Comparison of ENCODE assay signal across 12 cellular contexts in genomic region chr2:232439758-232440135, GRCh38. TPM values are rescaled to one million over a fixed set of nuclear protein-coding genes. Genes with fewer than 3 reads are reported as not detected.
DNase-seq lines count a peak whose midpoint lies in the region; ATAC-seq, FAIRE-seq and TF ChIP-seq lines count a peak whose summit lies in the region.
"Had no signal": no experiment of that assay in that cellular context is flagged by ENCODE, and none has a peak within 500 bp of the region (broad histone marks: within the 10 kb centered on the region; RNA-seq: fewer than 3 reads in every experiment).

No MANE protein-coding gene starts in this region.

- H3K4me3 Mint-ChIP-seq in CD4-positive, alpha-beta T cell = no peak overlapping the region
- no peak overlapping the region for H3K4me3 Mint-ChIP-seq in nephron
- H3K4me3 Mint-ChIP-seq: activated T-helper 17 cell treated with anti-CD3 and anti-CD28 coated beads, Interleukin-2, amount 50 U/mL, for 72 hours had no signal

- TF ChIP-seq POLR2A in HCT116 (IDR thresholded peaks at IDR 0.05; ENCODE audit: borderline replicate concordance, extremely low read depth, insufficient read depth, insufficient read length) = no peak

- no peak overlapping the region for H3K27ac ChIP-seq in CD4-positive, alpha-beta T cell (ENCODE audit: low read depth, low read length)
- H3K27ac ChIP-seq in HCT116 (ENCODE audit: low read depth, low read length) = no peak overlapping the region
- no peak overlapping the region for H3K27ac ChIP-seq in coronary artery
- H3K27ac ChIP-seq: esophagus squamous epithelium, suprapubic skin had no signal

- H3K4me3 ChIP-seq in HCT116 (replicated peaks in 1 of 2; ENCODE audit: low read depth in 1 of 2, low read length in 2 of 2) = no peak overlapping the region
- no peak overlapping the region for H3K4me3 ChIP-seq in coronary artery
- H3K4me3 ChIP-seq: esophagus squamous epithelium, suprapubic skin had no signal

- TF ChIP-seq RAD21 in HCT116 (IDR thresholded peaks at IDR 0.05; ENCODE audit: low read depth) = no peak

- H3K9me3 Mint-ChIP-seq in CD4-positive, alpha-beta T cell = no peaks in the 10 kb centered on the region
- H3K9me3 Mint-ChIP-seq in nephron = no peaks in the 10 kb centered on the region
- H3K9me3 Mint-ChIP-seq: activated T-helper 17 cell treated with anti-CD3 and anti-CD28 coated beads, Interleukin-2, amount 50 U/mL, for 72 hours had no signal

- H3K4me2 ChIP-seq in HCT116 (ENCODE audit: low read length) = no peak overlapping the region

- no peaks in the 10 kb centered on the region for H3K9me3 ChIP-seq in CD4-positive, alpha-beta T cell (ENCODE audit: control insufficient read depth, low read length)
- no peaks in the 10 kb centered on the region for H3K9me3 ChIP-seq in HCT116 (ENCODE audit: control insufficient read depth in 1 of 2, insufficient read depth in 1 of 2, low read depth in 1 of 2, low read length in 2 of 2)
- H3K9me3 ChIP-seq: esophagus squamous epithelium, suprapubic skin had no signal

- H3K36me3 Mint-ChIP-seq in CD4-positive, alpha-beta T cell (ENCODE audit: low read depth) = no peaks in the 10 kb centered on the region
- H3K36me3 Mint-ChIP-seq in nephron (ENCODE audit: low read depth) = no peaks in the 10 kb centered on the region

- no peaks in the 10 kb centered on the region for H3K9me2 ChIP-seq in HCT116 (ENCODE audit: insufficient read depth)

- no peak for FAIRE-seq in RCC 7860 (lab: Jason Lieb, UNC)
- FAIRE-seq: bronchial epithelial cell had no signal

- no peak overlapping the region for H3K27ac Mint-ChIP-seq in CD4-positive, alpha-beta T cell
- no peak overlapping the region for H3K27ac Mint-ChIP-seq in nephron
- H3K27ac Mint-ChIP-seq: activated T-helper 17 cell treated with anti-CD3 and anti-CD28 coated beads, Interleukin-2, amount 50 U/mL, for 72 hours had no signal

- no peaks in the 10 kb centered on the region for H3K79me2 ChIP-seq in HCT116 (ENCODE audit: insufficient read depth, low read length)

- no peaks in the 10 kb centered on the region for H3K27me3 ChIP-seq in CD4-positive, alpha-beta T cell (ENCODE audit: control insufficient read depth, insufficient read depth, low read length)
- H3K27me3 ChIP-seq in HCT116 (ENCODE audit: insufficient read depth, low read length) = no peaks in the 10 kb centered on the region

- peaks cover 3% of the 10 kb centered on the region for H3K27me3 Mint-ChIP-seq in CD4-positive, alpha-beta T cell
- H3K27me3 Mint-ChIP-seq in nephron (ENCODE audit: low read depth) = peaks cover 39% of the 10 kb centered on the region
- H3K27me3 Mint-ChIP-seq: activated T-helper 17 cell treated with anti-CD3 and anti-CD28 coated beads, Interleukin-2, amount 50 U/mL, for 72 hours had no signal

- RAD21 ChIA-PET in HCT116 (lab: Charles Lee; ENCODE audit: low non-redundant PET in 1 of 2, low total read pairs in 2 of 2, uncharacterized antibody in 2 of 2, unreplicated experiment in 2 of 2) = interaction anchor here in 1 of 2 experiments (1.0 kb wide), 1 partner anchor 72 kb away, joined by 4 read pairs; no protein-coding TSS in a partner anchor

- POLR2A ChIA-PET in CD4-positive, alpha-beta T cell (lab: Charles Lee) = no interaction called here
- POLR2A ChIA-PET in HCT116 (lab: Charles Lee) = no interaction called here

- BruUV-seq in HCT116 (replicated peaks; lab: Mats Ljungman, UMichigan) = no TSS peak

- H4K20me1 ChIP-seq in HCT116 (ENCODE audit: insufficient read depth) = no peaks in the 10 kb centered on the region

- H2AFZ ChIP-seq in HCT116 (ENCODE audit: low read depth, low read length, poor library complexity, severe bottlenecking) = no peak overlapping the region

- H3K36me3 ChIP-seq in HCT116 (ENCODE audit: control insufficient read depth in 1 of 2, insufficient read depth in 2 of 2, low read length in 2 of 2) = no peaks in the 10 kb centered on the region
- H3K36me3 ChIP-seq: esophagus squamous epithelium, suprapubic skin had no signal

- H3K4me1 Mint-ChIP-seq in CD4-positive, alpha-beta T cell (ENCODE audit: low read depth) = no peaks in the 10 kb centered on the region
- no peaks in the 10 kb centered on the region for H3K4me1 Mint-ChIP-seq in nephron
- H3K4me1 Mint-ChIP-seq: activated T-helper 17 cell treated with anti-CD3 and anti-CD28 coated beads, Interleukin-2, amount 50 U/mL, for 72 hours had no signal

- no peak overlapping the region for H3K9ac ChIP-seq in HCT116 (ENCODE audit: low read length)

- no peak for ATAC-seq in CD4-positive, alpha-beta T cell (ENCODE audit: poor library complexity)
- peak; percentile 23 for ATAC-seq in HCT116

- intact Hi-C loops in CD4-positive, alpha-beta T cell (cut with DNase I, micrococcal nuclease) = loop anchor here (1.0 to 10.0 kb wide), 7 partner anchors 83 to 587 kb away; partner anchors contain the start of genes NPPC (in 1 of the 2) and PRSS56 (in 1 of the 2)
- intact Hi-C loops in HCT116 (cut with micrococcal nuclease) = loop anchor here (1.0 to 5.0 kb wide), 6 partner anchors 73 to 639 kb away; no protein-coding TSS in a partner anchor

- CTCF ChIA-PET in CD4-positive, alpha-beta T cell (lab: Charles Lee) = interaction anchor here (1.3 to 1.8 kb wide), 2 partner anchors 10 to 534 kb away, joined by 4 to 7 read pairs; no protein-coding TSS in a partner anchor
- CTCF ChIA-PET in HCT116 (lab: Charles Lee) = interaction anchor here (1.0 to 2.2 kb wide), 8 partner anchors 13 to 589 kb away, joined by 3 to 14 read pairs (median 6); no protein-coding TSS in a partner anchor

- peaks cover 0 to 12% of the 10 kb centered on the region in 2 experiments; a peak in 2 of 4 replicates for H3K4me1 ChIP-seq in HCT116 (ENCODE audit: control insufficient read depth in 1 of 2, insufficient read depth in 2 of 2, low read length in 2 of 2)
- H3K4me1 ChIP-seq: suprapubic skin had no signal

- no peak for DNase-seq in CD4-positive, alpha-beta T cell
- DNase-seq in HCT116 (ENCODE audit: low read depth, low spot score) (no peak), coronary artery (ENCODE audit: low spot score) (peak; percentile 38), RCC 7860 (ENCODE audit: low spot score) (no peak), NCI-H146 (lab: John Stamatoyannopoulos, UW) (no peak), GF-D8 (lab: John Stamatoyannopoulos, UW) (no peak), 8988T (no peak)
- DNase-seq: esophagus squamous epithelium had no signal

- TF ChIP-seq CTCF in CD4-positive, alpha-beta T cell (IDR thresholded peaks at IDR 0.05) = peak; percentile 58
- TF ChIP-seq CTCF in HCT116 (IDR thresholded peaks at IDR 0.05 in 2 of 3, conservative IDR thresholded peaks at IDR 0.05 in 1 of 3; ENCODE audit: borderline replicate concordance in 1 of 3, insufficient read depth in 1 of 3, low read depth in 2 of 3, low read length in 2 of 3) (peak in 2 of 3 experiments; percentile 23 to 34; a peak in 1 of 6 replicates), coronary artery (IDR thresholded peaks at IDR 0.05) (no peak), nephron (IDR thresholded peaks at IDR 0.05; ENCODE audit: unreplicated experiment in 3 of 3) (peak; percentile 31 to 36 (median 34))

TF ChIP-seq in HCT116, 20 proteins besides CTCF, POLR2A, EP300 and RAD21:
- TF ChIP-seq ATF3 (IDR thresholded peaks at IDR 0.05) (no peak), REST (IDR thresholded peaks at IDR 0.05; ENCODE audit: low read depth) (no peak), SIN3A (IDR thresholded peaks at IDR 0.05; ENCODE audit: low read depth) (no peak), POLR2AphosphoS5 (IDR thresholded peaks at IDR 0.05; ENCODE audit: low read depth, low read length) (no peak), EZH2 (IDR thresholded peaks at IDR 0.05) (no peak), ZNF274 (IDR thresholded peaks at IDR 0.05; ENCODE audit: low read depth, low read length) (no peak), ZFX (IDR thresholded peaks at IDR 0.05) (no peak), EGR1 (IDR thresholded peaks at IDR 0.05; ENCODE audit: low read depth) (no peak), CBX3 (IDR thresholded peaks at IDR 0.05; ENCODE audit: low read depth) (no peak), SP1 (IDR thresholded peaks at IDR 0.05; ENCODE audit: low read depth) (no peak)

RNA-seq across cellular contexts. Expression of gene ALPI, which starts 16.2 kb away (rescaled TPM):
- total RNA-seq in CD4-positive, alpha-beta T cell = not detected
- not detected for total RNA-seq in HCT116 (2021; ENCODE audit: unreplicated experiment)
- polyA plus RNA-seq in HCT116 (2012) = not detected in 2 replicates
- total RNA-seq: activated T-helper 17 cell treated with anti-CD3 and anti-CD28 coated beads, Interleukin-2, amount 50 U/mL, for 72 hours; bronchial epithelial cell; esophagus squamous epithelium; suprapubic skin had no signal

RNA-seq across cellular contexts. Expression of gene ALPG, which starts 33.1 kb away (rescaled TPM):
- not detected for total RNA-seq in CD4-positive, alpha-beta T cell
- total RNA-seq in HCT116 (2021; ENCODE audit: unreplicated experiment) = 0.10 TPM
- 0.05 TPM in 1 of 2 replicates, not detected in the other for polyA plus RNA-seq in HCT116 (2012)
- total RNA-seq: activated T-helper 17 cell treated with anti-CD3 and anti-CD28 coated beads, Interleukin-2, amount 50 U/mL, for 72 hours; bronchial epithelial cell; esophagus squamous epithelium; suprapubic skin had no signal

RNA-seq across cellular contexts. Expression of gene ECEL1, which starts 47.9 kb away (rescaled TPM):
- total RNA-seq in CD4-positive, alpha-beta T cell = not detected
- total RNA-seq in HCT116 (2021; ENCODE audit: unreplicated experiment) = not detected
- not detected in 2 replicates for polyA plus RNA-seq in HCT116 (2012)
- total RNA-seq: activated T-helper 17 cell treated with anti-CD3 and anti-CD28 coated beads, Interleukin-2, amount 50 U/mL, for 72 hours; bronchial epithelial cell had no signal
